ENCODE assay signal across 20 cellular contexts in genomic region chr12:126156806-126157574, GRCh38.
DNase-seq lines count a peak whose midpoint lies in the region; ATAC-seq, FAIRE-seq and TF ChIP-seq lines count a peak whose summit lies in the region.
"Had no signal": no experiment of that assay in that cellular context is flagged by ENCODE, and none has a peak within 500 bp of the region (broad histone marks: within the 10 kb centered on the region; RNA-seq: fewer than 3 reads in every experiment).

No MANE protein-coding gene starts in this region.

- no TSS peak for BruUV-seq in PC-3 (replicated peaks; lab: Mats Ljungman, UMichigan)

- H3F3A ChIP-seq in PC-3 (ENCODE audit: low read length, unreplicated experiment), result no peaks in the 10 kb centered on the region

- no peak overlapping the region for H2AK5ac ChIP-seq in mesendoderm (ENCODE audit: low read length)

- no peak overlapping the region for H3K56ac ChIP-seq in mesendoderm (ENCODE audit: low read length)

- no peak overlapping the region for H2AFZ ChIP-seq in DND-41 (ENCODE audit: low read depth, low read length)
- no peak overlapping the region for H2AFZ ChIP-seq in PC-3 (ENCODE audit: low read length)

- H3K27ac ChIP-seq in DND-41 (ENCODE audit: low read length) (no peak overlapping the region), mesendoderm (ENCODE audit: low read depth, low read length) (no peak overlapping the region), PC-3 (ENCODE audit: low read length) (no peak overlapping the region)
- H3K27ac ChIP-seq: BLaER1 treated with 17β-estradiol and CSF1 and Interleukin-3, amounts not matched to agents 10 nM and 100 nM; foreskin keratinocyte; prostate gland had no signal

- no peaks in the 10 kb centered on the region for H3K27me3 ChIP-seq in DND-41 (ENCODE audit: insufficient read depth, low read length, poor library complexity)
- no peaks in the 10 kb centered on the region for H3K27me3 ChIP-seq in mesendoderm (ENCODE audit: insufficient read depth, low read length, poor library complexity)
- H3K27me3 ChIP-seq in PC-3 (ENCODE audit: low read length), result peaks cover 11% of the 10 kb centered on the region; the same call in 1 of the 2 replicates
- H3K27me3 ChIP-seq: BLaER1 treated with 17β-estradiol and CSF1 and Interleukin-3, amounts not matched to agents 10 nM and 100 nM; foreskin keratinocyte had no signal

- H3K9ac ChIP-seq in DND-41 (ENCODE audit: low read depth, low read length) (no peak overlapping the region), mesendoderm (ENCODE audit: low read length) (no peak overlapping the region), PC-3 (ENCODE audit: low read length) (no peak overlapping the region)
- H3K9ac ChIP-seq: BLaER1 treated with 17β-estradiol and CSF1 and Interleukin-3, amounts not matched to agents 10 nM and 100 nM had no signal

- CTCF ChIA-PET in PC-3 (lab: Charles Lee), result no interaction called here

- H3K79me1 ChIP-seq in mesendoderm (ENCODE audit: low read length), result no peaks in the 10 kb centered on the region

- no peak overlapping the region for H2BK15ac ChIP-seq in mesendoderm (replicated peaks; ENCODE audit: low read depth)

- ATAC-seq in DND-41 (ENCODE audit: insufficient read depth, low read depth) (no peak), PC-3 (no peak)
- ATAC-seq: activated CD8-positive, alpha-beta T cell treated with anti-CD3 and anti-CD28 coated beads, Interleukin-2, amount 10 ng/mL, durations not matched to agents 7 days and 5 days; foreskin keratinocyte; natural killer cell; Panc1; stimulated activated naive B cell treated with anti-CD40 and anti-IgM and Interleukin-4, amounts not matched to agents 10 μg/mL and 1 μg/mL and 100 μg/mL, for 72 hours had no signal

- H3K9me3 ChIP-seq in DND-41 (ENCODE audit: insufficient read depth, low read length, severe bottlenecking) (no peaks in the 10 kb centered on the region), PC-3 (ENCODE audit: low read length) (no peaks in the 10 kb centered on the region)
- H3K9me3 ChIP-seq: BLaER1 treated with 17β-estradiol and CSF1 and Interleukin-3, amounts not matched to agents 10 nM and 100 nM; prostate gland had no signal

- H4K5ac ChIP-seq in mesendoderm (ENCODE audit: low read length), result no peak overlapping the region

- no peak overlapping the region for H3K23ac ChIP-seq in mesendoderm (ENCODE audit: low read length)

- no peaks in the 10 kb centered on the region for H3K9me2 ChIP-seq in PC-3 (replicated peaks; ENCODE audit: low read length)

- TF ChIP-seq POLR2A in H54 (IDR thresholded peaks at IDR 0.05; ENCODE audit: low read depth, low read length), result no peak

- H4K8ac ChIP-seq in mesendoderm (ENCODE audit: low read depth, low read length), result no peak overlapping the region

- H3K4me1 ChIP-seq in DND-41 (ENCODE audit: insufficient read depth, low read length), result no peaks in the 10 kb centered on the region
- no peaks in the 10 kb centered on the region for H3K4me1 ChIP-seq in mesendoderm (ENCODE audit: control insufficient read depth, low read depth, low read length)
- no peaks in the 10 kb centered on the region for H3K4me1 ChIP-seq in PC-3 (ENCODE audit: insufficient read depth, low read length)
- H3K4me1 ChIP-seq: foreskin keratinocyte, prostate gland had no signal

- H2BK5ac ChIP-seq in mesendoderm (ENCODE audit: low read length), result no peak overlapping the region

- intact Hi-C loops in PC-3 (cut with micrococcal nuclease), result no loop called here

- no peak for FAIRE-seq in H54 (lab: Jason Lieb, UNC)

- no peak overlapping the region for H3K4ac ChIP-seq in mesendoderm (ENCODE audit: low read depth, low read length)

- no peaks in the 10 kb centered on the region for H3K36me3 ChIP-seq in DND-41 (ENCODE audit: insufficient read depth, low read length)
- no peaks in the 10 kb centered on the region for H3K36me3 ChIP-seq in mesendoderm (ENCODE audit: control insufficient read depth, insufficient read depth, low read length)
- H3K36me3 ChIP-seq in PC-3 (ENCODE audit: low read depth, low read length), result no peaks in the 10 kb centered on the region
- H3K36me3 ChIP-seq: BLaER1 treated with 17β-estradiol and CSF1 and Interleukin-3, amounts not matched to agents 10 nM and 100 nM; prostate gland had no signal

- H3K4me2 ChIP-seq in DND-41 (ENCODE audit: insufficient read depth, low read length) (no peak overlapping the region), mesendoderm (ENCODE audit: low read length) (no peak overlapping the region), PC-3 (ENCODE audit: low read length) (no peak overlapping the region)
- H3K4me2 ChIP-seq: BLaER1 treated with 17β-estradiol and CSF1 and Interleukin-3, amounts not matched to agents 10 nM and 100 nM had no signal

- H4K20me1 ChIP-seq in DND-41 (ENCODE audit: insufficient read depth, low read length) (no peaks in the 10 kb centered on the region), PC-3 (ENCODE audit: low read length) (no peaks in the 10 kb centered on the region)
- H4K20me1 ChIP-seq: BLaER1 treated with 17β-estradiol and CSF1 and Interleukin-3, amounts not matched to agents 10 nM and 100 nM had no signal

- POLR2A ChIA-PET in PC-3 (lab: Charles Lee; ENCODE audit: unreplicated experiment), result no interaction called here

- no peak overlapping the region for H3K4me3 ChIP-seq in DND-41 (ENCODE audit: low read depth in 1 of 2, low read length in 2 of 2)
- no peak overlapping the region for H3K4me3 ChIP-seq in mesendoderm (ENCODE audit: low read length)
- H3K4me3 ChIP-seq in PC-3 (ENCODE audit: low read length), result no peak overlapping the region
- H3K4me3 ChIP-seq: BLaER1 treated with 17β-estradiol and CSF1 and Interleukin-3, amounts not matched to agents 10 nM and 100 nM; prostate gland had no signal

- no CpG with 5 or more reads among the region's 12 CpGs for WGBS in mesendoderm (ENCODE audit: extremely low coverage, insufficient coverage, low lambda C conversion rate)

- peak; percentile 10 for DNase-seq in DND-41
- DNase-seq in NAMALWA (ENCODE audit: low spot score), result peak; percentile 1
- peak; percentile 6 for DNase-seq in SW480 (ENCODE audit: low spot score)
- DNase-seq in mesendoderm, result peak; percentile 54
- no peak for DNase-seq in LoVo (ENCODE audit: low spot score)
- no peak for DNase-seq in H54 (ENCODE audit: insufficient read length, low spot score)
- no peak for DNase-seq in DMS79 treated with DMSO at 0.1 percent for 48 hours (lab: John Stamatoyannopoulos, UW)
- DNase-seq in PC-3, result no peak
- DNase-seq: activated CD8-positive, alpha-beta T cell treated with anti-CD3 and anti-CD28 coated beads, Interleukin-2, amount 10 ng/mL, durations not matched to agents 7 days and 5 days; activated naive CD4-positive, alpha-beta T cell treated with Interleukin-2 at 50 U/mL for 16 hours; activated T-cell treated with anti-CD3 and anti-CD28 coated beads, Interleukin-2, amount 50 U/mL, for 24 hours; amniotic stem cell; foreskin keratinocyte; natural killer cell; NCI-H1105 treated with DMSO at 0.1 percent for 48 hours; stimulated activated CD4-positive, alpha-beta T cell treated with anti-CD3 and anti-CD28 coated beads, Interleukin-1b, Interleukin-23, amount 100 ng/mL, for 48 hours; stimulated activated naive B cell treated with anti-CD40 and anti-IgM and Interleukin-4, amounts not matched to agents 10 μg/mL and 1 μg/mL and 100 μg/mL, for 72 hours had no signal

- TF ChIP-seq CTCF in DND-41 (IDR thresholded peaks at IDR 0.05; ENCODE audit: borderline replicate concordance, extremely low read depth, low read length, poor library complexity, severe bottlenecking) (no peak), PC-3 (conservative IDR thresholded peaks at IDR 0.05; ENCODE audit: low read depth, low read length) (no peak)

- H3K79me2 ChIP-seq in DND-41 (ENCODE audit: insufficient read depth, low read length) (no peaks in the 10 kb centered on the region), mesendoderm (ENCODE audit: control insufficient read depth, insufficient read depth, low read length) (no peaks in the 10 kb centered on the region), PC-3 (ENCODE audit: low read length) (no peaks in the 10 kb centered on the region)

- H3K18ac ChIP-seq in mesendoderm (ENCODE audit: low read length), result no peak overlapping the region

- no peak overlapping the region for H2BK120ac ChIP-seq in mesendoderm (ENCODE audit: low read depth, low read length)

Comparison
In these comparisons a context has a peak if more than half of its experiments do, and no peak if none do; other contexts are left out.
1. DNase-seq: peak in DND-41 (single experiment), NAMALWA (single experiment), SW480 (single experiment) and mesendoderm (single experiment); none in LoVo (single experiment), H54 (single experiment), DMS79 treated with DMSO at 0.1 percent for 48 hours (single experiment) and PC-3 (single experiment).